In genomic region chr6:155260686-155261085, GRCh38 we compare ENCODE assay signal across 13 cellular contexts. TPM values are rescaled to one million over a fixed set of nuclear protein-coding genes. Genes with fewer than 3 reads are reported as not detected.
DNase-seq lines count a peak whose midpoint lies in the region; ATAC-seq and TF ChIP-seq lines count a peak whose summit lies in the region.
"Had no signal": no experiment of that assay in that cellular context is flagged by ENCODE, and none has a peak within 500 bp of the region (broad histone marks: within the 10 kb centered on the region; RNA-seq: fewer than 3 reads in every experiment).

No MANE protein-coding gene starts in this region.

- no peaks in the 10 kb centered on the region for H3K9me3 Mint-ChIP-seq in CD14-positive monocyte
- H3K9me3 Mint-ChIP-seq: naive thymus-derived CD4-positive, alpha-beta T cell had no signal

- H3K27ac Mint-ChIP-seq in T-helper 17 cell: peak overlapping the region; percentile 47
- no peak overlapping the region for H3K27ac Mint-ChIP-seq in CD14-positive monocyte

- no peaks in the 10 kb centered on the region for H3K27me3 Mint-ChIP-seq in T-helper 17 cell
- peaks cover 0 to 1% (median 1%) of the 10 kb centered on the region in 3 donors for H3K27me3 Mint-ChIP-seq in CD14-positive monocyte (ENCODE audit: low read depth in 3 of 3)
- H3K27me3 Mint-ChIP-seq: naive thymus-derived CD4-positive, alpha-beta T cell had no signal

- H3K4me3 Mint-ChIP-seq in T-helper 17 cell: no peak overlapping the region
- no peak overlapping the region for H3K4me3 Mint-ChIP-seq in CD14-positive monocyte
- H3K4me3 Mint-ChIP-seq: naive thymus-derived CD4-positive, alpha-beta T cell had no signal

- intact Hi-C loops in CD14-positive monocyte (cut with micrococcal nuclease): loop anchor here in 1 of 2 donors (5.0 to 10.0 kb wide), 2 partner anchors 88 to 336 kb away; no protein-coding TSS in a partner anchor

- H3K4me1 Mint-ChIP-seq in T-helper 17 cell: peaks cover 17% of the 10 kb centered on the region
- H3K4me1 Mint-ChIP-seq in CD14-positive monocyte: no peaks in the 10 kb centered on the region

- no peak for DNase-seq in T-helper 17 cell
- no peak for DNase-seq in CD14-positive monocyte (ENCODE audit: low spot score)
- DNase-seq in stimulated activated CD4-positive, alpha-beta T cell treated with anti-CD3 and anti-CD28 coated beads, Interleukin-1b, Interleukin-23, amount 100 ng/mL, for 48 hours: no peak
- DNase-seq: activated effector memory CD4-positive, alpha-beta T cell treated with Interleukin-2 at 50 U/mL for 16 hours; naive thymus-derived CD4-positive, alpha-beta T cell; retina had no signal

- peak; percentile 69 for ATAC-seq in GM18858 (IDR thresholded peaks at IDR 0.05; ENCODE audit: unreplicated experiment)
- ATAC-seq in GM19452 (IDR thresholded peaks at IDR 0.05; ENCODE audit: unreplicated experiment): peak; percentile 79
- peak; percentile 72 for ATAC-seq in HG02798 (IDR thresholded peaks at IDR 0.05; ENCODE audit: poor library complexity, unreplicated experiment)
- ATAC-seq in T-helper 17 cell: no peak
- no peak for ATAC-seq in GM18517 (IDR thresholded peaks at IDR 0.05; ENCODE audit: unreplicated experiment)
- no peak for ATAC-seq in GM21360 (IDR thresholded peaks at IDR 0.05; ENCODE audit: unreplicated experiment)
- ATAC-seq: naive thymus-derived CD4-positive, alpha-beta T cell had no signal

- peaks cover 10% of the 10 kb centered on the region for H3K36me3 Mint-ChIP-seq in T-helper 17 cell (ENCODE audit: low read depth)
- H3K36me3 Mint-ChIP-seq in CD14-positive monocyte: peaks cover 40 to 47% of the 10 kb centered on the region in 2 donors

- no peak for TF ChIP-seq CTCF in CD14-positive monocyte (IDR thresholded peaks at IDR 0.05)

- no peaks in the 10 kb centered on the region for H3K9me3 ChIP-seq in T-helper 17 cell (ENCODE audit: control insufficient read depth, low read length, poor library complexity, severe bottlenecking)

RNA-seq across cellular contexts. Expression of gene CLDN20, which starts 3.1 kb away (rescaled TPM):
- total RNA-seq in T-helper 17 cell: not detected
- not detected for polyA plus RNA-seq in CD14-positive monocyte
- total RNA-seq: bronchial epithelial cell; LHCN-M2; naive thymus-derived CD4-positive, alpha-beta T cell had no signal
- polyA plus RNA-seq: naive thymus-derived CD4-positive, alpha-beta T cell had no signal

RNA-seq across cellular contexts. Expression of gene TFB1M, which starts 53.6 kb away (rescaled TPM):
- total RNA-seq in T-helper 17 cell: 10 to 100 TPM; 13.7 to 16.6 TPM
- 1 to 10 TPM; 4.8 to 5.4 TPM for polyA plus RNA-seq in CD14-positive monocyte

Comparison
In these comparisons a context has a peak if more than half of its experiments do, and no peak if none do; other contexts are left out.
1. ATAC-seq: peak in GM18858 (single experiment), GM19452 (single experiment) and HG02798 (single experiment); none in T-helper 17 cell (single experiment), GM18517 (single experiment) and GM21360 (single experiment).